19 cellular contexts compared by ENCODE assay signal in genomic region chr2:200728630-200729029, GRCh38.
DNase-seq lines count a peak whose midpoint lies in the region; ATAC-seq and TF ChIP-seq lines count a peak whose summit lies in the region.
"Had no signal": no experiment of that assay in that cellular context is flagged by ENCODE, and none has a peak within 500 bp of the region (broad histone marks: within the 10 kb centered on the region; RNA-seq: fewer than 3 reads in every experiment).

No MANE protein-coding gene starts in this region.

- no peak overlapping the region for H3K18ac ChIP-seq in trophoblast cell (ENCODE audit: low read length)

- DNase-seq in NCI-H1105 treated with DMSO at 0.1 percent for 48 hours (lab: John Stamatoyannopoulos, UW) (peak; percentile 3), NCI-H1105 (lab: John Stamatoyannopoulos, UW) (no peak), PC-9 (peak in 1 of 2 experiments; percentile 49), fibroblast of pulmonary artery (ENCODE audit: low read depth) (peak; percentile 95), trophoblast cell (peak; percentile 48 to 75), Ammon's horn (ENCODE audit: low spot score) (no peak)
- DNase-seq: activated CD4-positive, alpha-beta T cell treated with anti-CD3 and anti-CD28 coated beads, Interleukin-2, amount 10 ng/mL, durations not matched to agents 24 days and 14 days; activated naive CD8-positive, alpha-beta T cell treated with anti-CD3 and anti-CD28 coated beads, Interleukin-2, amount 50 U/mL, for 24 hours; activated T-cell treated with anti-CD3 and anti-CD28 coated beads, Interleukin-2, amount 50 U/mL, for 24 hours; CD8-positive, alpha-beta memory T cell; NCI-H1694 treated with DMSO at 0.1 percent for 48 hours; NCI-H748 treated with DMSO at 0.1 percent for 48 hours; T1000; upper lobe of left lung had no signal

- H3K27me3 ChIP-seq in PC-9 (ENCODE audit: insufficient read depth, low read depth) (no peaks in the 10 kb centered on the region), trophoblast cell (ENCODE audit: insufficient read depth, low read length) (no peaks in the 10 kb centered on the region)
- H3K27me3 ChIP-seq: upper lobe of left lung had no signal

- no peak overlapping the region for H4K12ac ChIP-seq in trophoblast cell (ENCODE audit: low read depth, low read length)

- H2BK12ac ChIP-seq in trophoblast cell (ENCODE audit: low read length): no peak overlapping the region

- no peak overlapping the region for H3K23ac ChIP-seq in trophoblast cell (ENCODE audit: low read length)

- H3F3A ChIP-seq in PC-9 (ENCODE audit: insufficient read depth, low read depth): peaks cover 12% of the 10 kb centered on the region; the same call in 1 of the 2 replicates

- no peak overlapping the region for H3K9ac ChIP-seq in trophoblast cell (ENCODE audit: low read length)

- H3K9me3 ChIP-seq in PC-9 (ENCODE audit: insufficient read depth, low read depth) (no peaks in the 10 kb centered on the region), trophoblast cell (ENCODE audit: insufficient read depth, low read depth, low read length) (no peaks in the 10 kb centered on the region)
- H3K9me3 ChIP-seq: SJCRH30, upper lobe of left lung had no signal

- H3K4ac ChIP-seq in trophoblast cell (ENCODE audit: low read depth, low read length): no peak overlapping the region

- H2BK120ac ChIP-seq in trophoblast cell (ENCODE audit: insufficient read depth, low read length, poor library complexity): no peak overlapping the region

- TF ChIP-seq CTCF in PC-9 (conservative IDR thresholded peaks at IDR 0.05): no peak
- TF ChIP-seq CTCF in fibroblast of pulmonary artery (IDR thresholded peaks at IDR 0.05; ENCODE audit: low read length, missing control alignments): no peak

- H3K79me1 ChIP-seq in trophoblast cell (ENCODE audit: low read length): no peaks in the 10 kb centered on the region

- no peak overlapping the region for H4K8ac ChIP-seq in trophoblast cell (ENCODE audit: low read depth, low read length)

- H3K4me3 ChIP-seq in PC-9: no peak overlapping the region
- no peak overlapping the region for H3K4me3 ChIP-seq in fibroblast of pulmonary artery (replicated peaks; ENCODE audit: low read depth, low read length)
- H3K4me3 ChIP-seq in trophoblast cell (ENCODE audit: low read depth, low read length): no peak overlapping the region
- H3K4me3 ChIP-seq: hepatocyte, SJCRH30, upper lobe of left lung had no signal

- ATAC-seq in HG02938 (IDR thresholded peaks at IDR 0.05; ENCODE audit: unreplicated experiment) (no peak), GM18867 (IDR thresholded peaks at IDR 0.05; ENCODE audit: unreplicated experiment) (no peak)
- ATAC-seq: activated naive CD8-positive, alpha-beta T cell treated with anti-CD3 and anti-CD28 coated beads, Interleukin-2, amount 50 U/mL, for 24 hours; stimulated activated memory B cell treated with anti-CD40 and anti-IgM and Interleukin-4, amounts not matched to agents 10 μg/mL and 1 μg/mL and 100 μg/mL, for 72 hours had no signal

- H3K4me1 ChIP-seq in PC-9 (replicated peaks; ENCODE audit: insufficient read depth): peaks cover 22% of the 10 kb centered on the region
- no peaks in the 10 kb centered on the region for H3K4me1 ChIP-seq in trophoblast cell (ENCODE audit: control insufficient read depth in 1 of 2, insufficient read depth in 2 of 2, low read length in 2 of 2)
- H3K4me1 ChIP-seq: SJCRH30, upper lobe of left lung had no signal

- intact Hi-C loops in PC-9 (cut with micrococcal nuclease; ENCODE audit: unreplicated experiment): no loop called here

- H3K79me2 ChIP-seq in PC-9 (ENCODE audit: low read depth): no peaks in the 10 kb centered on the region
- no peaks in the 10 kb centered on the region for H3K79me2 ChIP-seq in trophoblast cell (ENCODE audit: control insufficient read depth, insufficient read depth, low read length, poor library complexity)
- H3K79me2 ChIP-seq: hepatocyte had no signal

- no CpG with 5 or more reads among the region's 1 CpG for WGBS in trophoblast cell (ENCODE audit: extremely low coverage, insufficient coverage, insufficient read length)

- H2AK5ac ChIP-seq in trophoblast cell (ENCODE audit: low read length): no peak overlapping the region

- peak overlapping the region; percentile 49 for H3K27ac ChIP-seq in PC-9
- H3K27ac ChIP-seq in trophoblast cell (ENCODE audit: low read depth, low read length): no peak overlapping the region
- H3K27ac ChIP-seq: hepatocyte, SJCRH30, upper lobe of left lung had no signal

- H4K20me1 ChIP-seq in PC-9 (ENCODE audit: insufficient read depth): no peaks in the 10 kb centered on the region

- H3K9me2 ChIP-seq in PC-9 (ENCODE audit: insufficient read depth): no peaks in the 10 kb centered on the region

- no peak overlapping the region for H4K91ac ChIP-seq in trophoblast cell (ENCODE audit: low read depth, low read length)

- POLR2A ChIA-PET in PC-9 (lab: Charles Lee; ENCODE audit: unreplicated experiment): no interaction called here

- BruUV-seq in PC-9 (replicated peaks; lab: Mats Ljungman, UMichigan): no TSS peak

- H3K4me2 ChIP-seq in PC-9: peak overlapping the region; percentile 52
- H3K4me2 ChIP-seq in trophoblast cell (ENCODE audit: low read length): no peak overlapping the region
- H3K4me2 ChIP-seq: hepatocyte had no signal

- H3K14ac ChIP-seq in trophoblast cell (ENCODE audit: low read length): no peak overlapping the region

- no peak overlapping the region for H2BK5ac ChIP-seq in trophoblast cell (ENCODE audit: low read depth, low read length, poor library complexity)

- CTCF ChIA-PET in PC-9 (lab: Charles Lee): no interaction called here

- H3K36me3 ChIP-seq in PC-9 (ENCODE audit: low read depth) (no peaks in the 10 kb centered on the region), trophoblast cell (ENCODE audit: control insufficient read depth in 1 of 2, insufficient read depth in 2 of 2, low read length in 2 of 2) (no peaks in the 10 kb centered on the region)
- H3K36me3 ChIP-seq: SJCRH30, upper lobe of left lung had no signal

- H2AFZ ChIP-seq in PC-9: peak overlapping the region; percentile 58; the same call in 1 of the 2 replicates
- no peak overlapping the region for H2AFZ ChIP-seq in trophoblast cell (ENCODE audit: insufficient read depth, low read length, poor library complexity)
- H2AFZ ChIP-seq: hepatocyte had no signal

Comparison
In these comparisons a context has a peak if more than half of its experiments do, and no peak if none do; other contexts are left out.
1. DNase-seq: peak in NCI-H1105 treated with DMSO at 0.1 percent for 48 hours (single experiment), fibroblast of pulmonary artery (single experiment) and trophoblast cell (2 of 2); none in NCI-H1105 (single experiment) and Ammon's horn (single experiment).